Comparison of ENCODE assay signal across 9 cellular contexts in the genomic region with DNA sequence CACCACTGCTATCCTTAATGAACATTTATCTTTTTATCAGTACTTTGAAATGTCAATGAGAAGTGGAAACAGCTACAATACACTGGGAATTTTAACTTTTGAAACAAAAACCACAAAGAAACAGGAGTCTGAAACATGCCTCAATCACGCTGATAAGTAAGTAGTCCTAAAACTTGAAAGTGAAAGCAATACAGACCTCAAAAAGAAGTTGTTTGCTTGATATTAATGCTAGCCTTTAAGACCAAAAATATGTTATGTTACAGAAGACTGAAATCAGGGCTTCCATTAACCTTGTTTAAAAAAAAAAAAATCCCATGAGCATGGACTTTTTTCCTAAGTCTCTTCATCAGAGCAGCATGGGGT. TPM values are rescaled to one million over a fixed set of nuclear protein-coding genes. Genes with fewer than 3 reads are reported as not detected.
A peak's percentile ranks its signal among the peaks of the same experiment; 100 is the strongest.
DNase-seq lines count a peak whose midpoint lies in the region; ATAC-seq, FAIRE-seq and TF ChIP-seq lines count a peak whose summit lies in the region.
"Had no signal": no experiment of that assay in that cellular context is flagged by ENCODE, and none has a peak within 500 bp of the region (broad histone marks: within the 10 kb centered on the region; RNA-seq: fewer than 3 reads in every experiment).

No MANE protein-coding gene starts in this region.

- H3K27ac ChIP-seq in esophagus muscularis mucosa (replicated peaks in 1 of 4) (peak overlapping the region in 3 of 4 donors; percentile 9 to 32 (median 30)), small intestine (ENCODE audit: low read depth in 1 of 2, low read length in 1 of 2) (peak overlapping the region in 1 of 2 donors; percentile 20), Peyer's patch (peak overlapping the region in 1 of 4 donors; percentile 19)

- H3K9me3 ChIP-seq in esophagus muscularis mucosa (no peaks in the 10 kb centered on the region), small intestine (ENCODE audit: control insufficient read depth, low read depth) (no peaks in the 10 kb centered on the region), Peyer's patch (no peaks in the 10 kb centered on the region)

- no peak for FAIRE-seq in small intestine (lab: Jason Lieb, UNC)

- TF ChIP-seq POLR2A in NB4 (IDR thresholded peaks at IDR 0.05; ENCODE audit: extremely low read depth, insufficient read length) (no peak), esophagus muscularis mucosa (IDR thresholded peaks at IDR 0.05; ENCODE audit: low read depth) (no peak), Peyer's patch (IDR thresholded peaks at IDR 0.05) (no peak)

- H3K4me3 ChIP-seq in NB4 (ENCODE audit: low read depth, low read length) (peak overlapping the region; percentile 30), esophagus muscularis mucosa (peak overlapping the region in 3 of 4 donors; percentile 1 to 22 (median 3)), small intestine (ENCODE audit: low read depth in 1 of 2, low read length in 2 of 2) (no peak overlapping the region), Peyer's patch (peak overlapping the region in 1 of 4 donors; percentile 5)

- TF ChIP-seq EP300 in esophagus muscularis mucosa (IDR thresholded peaks at IDR 0.05), result no peak

- no peak for ATAC-seq in GM18907 (IDR thresholded peaks at IDR 0.05; ENCODE audit: unreplicated experiment)
- ATAC-seq in HG03039 (IDR thresholded peaks at IDR 0.05; ENCODE audit: unreplicated experiment), result no peak

- TF ChIP-seq CTCF in NB4 (IDR thresholded peaks at IDR 0.05; ENCODE audit: low read depth, low read length) (no peak), esophagus muscularis mucosa (IDR thresholded peaks at IDR 0.05) (no peak), Peyer's patch (IDR thresholded peaks at IDR 0.05) (no peak)

- intact Hi-C loops in esophagus muscularis mucosa (cut with DNase I), result loop anchor here (10.0 kb wide), 1 partner anchor 45 kb away; no protein-coding TSS in a partner anchor

- H3K4me1 ChIP-seq in esophagus muscularis mucosa (peaks cover 23 to 59% (median 40%) of the 10 kb centered on the region in 4 donors), small intestine (ENCODE audit: control insufficient read depth in 2 of 2, insufficient read depth in 1 of 2, low read depth in 1 of 2, low read length in 1 of 2) (peaks cover 0 to 7% of the 10 kb centered on the region in 2 donors), Peyer's patch (peaks cover 0 to 28% (median 2%) of the 10 kb centered on the region in 4 donors)

- H3K27me3 ChIP-seq in esophagus muscularis mucosa, result no peaks in the 10 kb centered on the region
- H3K27me3 ChIP-seq in small intestine (ENCODE audit: control insufficient read depth in 2 of 2, insufficient read depth in 2 of 2, low read length in 2 of 2), result no peaks in the 10 kb centered on the region
- H3K27me3 ChIP-seq in Peyer's patch, result no peaks in the 10 kb centered on the region

- WGBS in esophagus muscularis mucosa, result 36% methylated on average over 1 of the region's 1 CpG
- WGBS in small intestine, 3 donors, result 2 to 7% (median 4%) methylated on average over 1 of the region's 1 CpG

- DNase-seq in NCI-H146 (lab: John Stamatoyannopoulos, UW) (peak; percentile 31), NCI-H146 treated with DMSO at 0.1 percent for 48 hours (lab: John Stamatoyannopoulos, UW; ENCODE audit: unreplicated experiment) (no peak), NB4 (ENCODE audit: low read depth) (peak; percentile 19), esophagus muscularis mucosa (ENCODE audit: extremely low spot score) (no peak), small intestine (peak; percentile 14), Peyer's patch (no peak)
- DNase-seq: 8988T had no signal

- H3K36me3 ChIP-seq in esophagus muscularis mucosa (no peaks in the 10 kb centered on the region), small intestine (ENCODE audit: control insufficient read depth in 2 of 2, insufficient read depth in 2 of 2, low read length in 2 of 2) (no peaks in the 10 kb centered on the region), Peyer's patch (no peaks in the 10 kb centered on the region)

RNA-seq across cellular contexts. Expression of gene PHF21A, which starts 21.3 kb away (rescaled TPM):
- total RNA-seq in esophagus muscularis mucosa, result 10 to 100 TPM; 31.8 to 47.8 (median 36.1) TPM
- 10 to 100 TPM in 1 of 3 donors, 1 to 10 TPM in 2; 4.9 to 10.5 (median 4.9) TPM for polyA plus RNA-seq in small intestine
- total RNA-seq in Peyer's patch, result 100 to 1,000 TPM in 1 of 4 donors, 10 to 100 TPM in 2, 1 to 10 TPM in 1; 8.9 to 118 (median 34.4) TPM

Comparison
In these comparisons a context has a peak if more than half of its experiments do, and no peak if none do; other contexts are left out.
1. DNase-seq: peak in NCI-H146 (single experiment), NB4 (single experiment) and small intestine (single experiment); none in NCI-H146 treated with DMSO at 0.1 percent for 48 hours (single experiment), esophagus muscularis mucosa (single experiment) and Peyer's patch (0 of 3).
2. H3K4me3 ChIP-seq: peak in NB4 (single experiment) and esophagus muscularis mucosa (3 of 4); none in small intestine (0 of 2).